22 cellular contexts compared by ENCODE assay signal in the genomic region with DNA sequence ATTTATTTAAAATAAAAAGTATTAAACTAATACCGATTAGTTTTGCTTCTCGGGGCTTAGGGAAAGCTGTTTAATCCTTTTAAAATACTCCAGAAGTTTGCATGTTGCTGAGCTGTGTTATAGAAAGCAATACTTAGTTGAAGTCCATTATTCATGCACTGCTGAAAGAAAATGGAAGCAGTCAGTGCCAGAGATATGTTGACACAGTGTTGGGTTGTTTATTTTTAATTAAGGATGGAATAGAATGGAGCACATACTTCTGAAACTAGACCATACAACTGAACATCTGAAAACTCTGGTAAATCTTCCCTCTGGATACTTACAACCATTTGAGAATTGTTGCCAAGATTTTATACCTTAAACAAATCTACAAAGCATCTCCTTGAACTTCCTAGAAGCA.
"Had no signal": no experiment of that assay in that cellular context is flagged by ENCODE, and none has a peak within 500 bp of the region (broad histone marks: within the 10 kb centered on the region; RNA-seq: fewer than 3 reads in every experiment).

No MANE protein-coding gene starts in this region.

- DNase-seq: dermis blood vessel endothelial cell; endodermal cell; erythroblast; gastrocnemius medialis; heart right ventricle; hypothalamus; islet precursor cell; left lung; lower lobe of right lung; natural killer cell; nucleus accumbens; right lobe of liver; stimulated activated CD4-positive, alpha-beta T cell treated with anti-CD3 and anti-CD28 coated beads, Interleukin-4, amount 100 ng/mL, for 24 hours; tibial artery; upper lobe of left lung; uterus had no signal

- H3K27ac Mint-ChIP-seq: endodermal cell; memory B cell; mesothelial cell of epicardium; natural killer cell; neural progenitor cell; stimulated activated memory B cell treated with anti-CD40 and anti-IgM and Interleukin-4, amounts not matched to agents 10 μg/mL and 1 μg/mL and 100 μg/mL, for 72 hours; stimulated activated naive CD8-positive, alpha-beta T cell treated with anti-CD3 and anti-CD28 coated beads, Interleukin-15, Interleukin-2, amounts not matched to agents 100 ng/mL and 50 ng/mL, for 24 hours had no signal

- H3K36me3 Mint-ChIP-seq: memory B cell; mesothelial cell of epicardium; neural progenitor cell; stimulated activated memory B cell treated with anti-CD40 and anti-IgM and Interleukin-4, amounts not matched to agents 10 μg/mL and 1 μg/mL and 100 μg/mL, for 72 hours had no signal

- H3K4me3 Mint-ChIP-seq: endodermal cell; memory B cell; mesothelial cell of epicardium; natural killer cell; neural progenitor cell; stimulated activated memory B cell treated with anti-CD40 and anti-IgM and Interleukin-4, amounts not matched to agents 10 μg/mL and 1 μg/mL and 100 μg/mL, for 72 hours; stimulated activated naive CD8-positive, alpha-beta T cell treated with anti-CD3 and anti-CD28 coated beads, Interleukin-15, Interleukin-2, amounts not matched to agents 100 ng/mL and 50 ng/mL, for 24 hours had no signal

- ATAC-seq: gastrocnemius medialis; heart right ventricle; left lung; lower lobe of right lung; natural killer cell; right lobe of liver; stimulated activated memory B cell treated with anti-CD40 and anti-IgM and Interleukin-4, amounts not matched to agents 10 μg/mL and 1 μg/mL and 100 μg/mL, for 72 hours had no signal

- H3K4me1 Mint-ChIP-seq: memory B cell; stimulated activated memory B cell treated with anti-CD40 and anti-IgM and Interleukin-4, amounts not matched to agents 10 μg/mL and 1 μg/mL and 100 μg/mL, for 72 hours had no signal

- H3K9me3 Mint-ChIP-seq: endodermal cell; neural progenitor cell; stimulated activated naive CD8-positive, alpha-beta T cell treated with anti-CD3 and anti-CD28 coated beads, Interleukin-15, Interleukin-2, amounts not matched to agents 100 ng/mL and 50 ng/mL, for 24 hours had no signal

- H3K4me3 ChIP-seq: gastrocnemius medialis, heart right ventricle, left lung, lower lobe of right lung, neural progenitor cell, prostate gland, right lobe of liver, tibial artery, upper lobe of left lung, uterus had no signal

- H3K27me3 Mint-ChIP-seq: memory B cell; stimulated activated memory B cell treated with anti-CD40 and anti-IgM and Interleukin-4, amounts not matched to agents 10 μg/mL and 1 μg/mL and 100 μg/mL, for 72 hours; stimulated activated naive CD8-positive, alpha-beta T cell treated with anti-CD3 and anti-CD28 coated beads, Interleukin-15, Interleukin-2, amounts not matched to agents 100 ng/mL and 50 ng/mL, for 24 hours had no signal
